In genomic region chr2:210517169-210517693, GRCh38 we compare ENCODE assay signal across 8 cellular contexts. TPM values are rescaled to one million over a fixed set of nuclear protein-coding genes. Genes with fewer than 3 reads are reported as not detected.
"Had no signal": no experiment of that assay in that cellular context is flagged by ENCODE, and none has a peak within 500 bp of the region (broad histone marks: within the 10 kb centered on the region; RNA-seq: fewer than 3 reads in every experiment).

No MANE protein-coding gene starts in this region.

- H3K27ac ChIP-seq: GM23248, HL-60 had no signal

- H3K4me3 ChIP-seq: GM23248, HAP-1 had no signal

- H2AFZ ChIP-seq: GM23248 had no signal

- H3K9me3 ChIP-seq: HAP-1 had no signal

- H3K36me3 ChIP-seq: HAP-1 had no signal

- H3K4me1 ChIP-seq: HAP-1 had no signal

- ATAC-seq: HCT116 had no signal

- DNase-seq: GM23248, GOT3, H7, HFFc6 had no signal

- H3K9ac ChIP-seq: GM23248 had no signal

RNA-seq across cellular contexts. Expression of gene CPS1, which starts 39.2 kb away (rescaled TPM):
- polyA plus RNA-seq: IgD-negative memory B cell had no signal
